ENCODE assay signal across 29 cellular contexts in the genomic region with DNA sequence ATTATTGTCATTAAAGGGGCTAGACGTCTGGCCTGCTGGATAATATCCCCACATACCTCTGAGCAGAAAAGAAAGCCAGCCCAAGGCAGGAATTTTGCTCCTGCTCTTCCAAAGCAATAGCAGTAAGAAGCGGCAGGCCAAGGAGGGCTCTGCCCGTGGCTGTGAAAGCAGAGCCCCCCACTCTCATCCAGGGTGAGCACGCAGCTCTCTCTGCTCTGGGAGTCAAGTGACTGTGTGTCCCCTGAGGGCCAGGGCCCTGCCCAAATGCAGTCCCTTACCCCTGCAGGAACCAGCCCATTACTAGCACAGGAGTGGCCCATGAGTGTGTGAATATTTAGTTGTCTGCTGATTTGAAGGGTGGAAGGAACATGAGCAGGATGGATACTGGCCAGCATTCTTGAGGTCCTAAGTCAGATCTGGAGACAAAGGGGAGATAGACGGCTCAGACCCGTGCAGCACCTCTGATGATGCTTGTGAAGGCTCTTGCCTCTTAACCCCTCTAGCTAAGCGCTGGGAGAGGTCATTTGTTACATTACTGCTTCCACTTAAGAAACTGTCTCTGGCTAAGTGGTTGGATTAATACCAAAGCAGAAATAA.
A peak's percentile ranks its signal among the peaks of the same experiment; 100 is the strongest.
DNase-seq lines count a peak whose midpoint lies in the region; ATAC-seq and TF ChIP-seq lines count a peak whose summit lies in the region.
"Had no signal": no experiment of that assay in that cellular context is flagged by ENCODE, and none has a peak within 500 bp of the region (broad histone marks: within the 10 kb centered on the region; RNA-seq: fewer than 3 reads in every experiment).

No MANE protein-coding gene starts in this region.

- no peak overlapping the region for H3K27ac Mint-ChIP-seq in neural progenitor cell
- H3K27ac Mint-ChIP-seq: activated CD4-positive, alpha-beta T cell treated with anti-CD3 and anti-CD28 coated beads for 36 hours; activated CD8-positive, alpha-beta T cell treated with anti-CD3 and anti-CD28 coated beads for 36 hours; dendritic cell treated with granulocyte-macrophage colony-stimulating factor and Interleukin-4, amounts not matched to agents 40 ng/mL and 50 ng/mL, for 4 days; HFFc6 had no signal

- peaks cover 10% of the 10 kb centered on the region for H3K27me3 Mint-ChIP-seq in neural progenitor cell (ENCODE audit: insufficient read depth, low read depth)
- H3K27me3 Mint-ChIP-seq: activated CD4-positive, alpha-beta T cell treated with anti-CD3 and anti-CD28 coated beads for 36 hours; activated CD8-positive, alpha-beta T cell treated with anti-CD3 and anti-CD28 coated beads for 36 hours; activated T-helper 17 cell treated with anti-CD3 and anti-CD28 coated beads, Interleukin-2, amount 50 U/mL, for 72 hours; dendritic cell treated with granulocyte-macrophage colony-stimulating factor and Interleukin-4, amounts not matched to agents 40 ng/mL and 50 ng/mL, for 4 days had no signal

- WGBS in transverse colon (ENCODE audit: low coverage in 1 of 2), 2 donors: 50 to 86% methylated on average over 1 to 7 of the region's 7 CpGs

- DNase-seq in H7 (peak; percentile 30), astrocyte of the hippocampus (ENCODE audit: low read depth, low spot score) (peak; percentile 83), fibroblast of mammary gland (ENCODE audit: low read depth) (peak; percentile 37), neural progenitor cell (ENCODE audit: low spot score) (no peak), transverse colon (no peak), SK-N-DZ (ENCODE audit: low spot score) (no peak)
- DNase-seq: ACHN; activated CD4-positive, alpha-beta T cell treated with anti-CD3 and anti-CD28 coated beads for 36 hours; activated CD8-positive, alpha-beta T cell treated with anti-CD3 and anti-CD28 coated beads for 36 hours; activated naive CD4-positive, alpha-beta T cell treated with anti-CD3 and anti-CD28 coated beads, Interleukin-2, amount 50 U/mL, for 16 hours; amniotic stem cell; esophagus squamous epithelium; GM23248; HFFc6; NCI-H1048; NCI-H1694 treated with DMSO at 0.1 percent for 48 hours; NCI-H82; Peyer's patch; SHP77 treated with DMSO at 0.1 percent for 48 hours; stimulated activated CD4-positive, alpha-beta T cell treated with anti-CD3 and anti-CD28 coated beads, Interleukin-4, amount 100 ng/mL, for 1 hour; SW 1271; tibial artery had no signal

- no peak overlapping the region for H2AFZ ChIP-seq in neural progenitor cell (replicated peaks)
- H2AFZ ChIP-seq: GM23248, hepatocyte had no signal

- no peak for TF ChIP-seq EP300 in transverse colon (IDR thresholded peaks at IDR 0.05; ENCODE audit: low read depth)

- peaks cover 46% of the 10 kb centered on the region for H3F3A ChIP-seq in neural progenitor cell (ENCODE audit: low read depth)

- H3K9ac ChIP-seq in neural progenitor cell: no peak overlapping the region
- H3K9ac ChIP-seq: BLaER1, GM23248 had no signal

- peaks cover 67% of the 10 kb centered on the region for H3K4me1 ChIP-seq in neural progenitor cell
- peaks cover 0 to 13% (median 2%) of the 10 kb centered on the region in 4 donors for H3K4me1 ChIP-seq in transverse colon
- H3K4me1 ChIP-seq: Peyer's patch had no signal

- H3K27me3 ChIP-seq in H7 (ENCODE audit: control insufficient read depth, insufficient read depth, low read length): no peaks in the 10 kb centered on the region
- no peaks in the 10 kb centered on the region for H3K27me3 ChIP-seq in neural progenitor cell
- no peaks in the 10 kb centered on the region for H3K27me3 ChIP-seq in transverse colon
- H3K27me3 ChIP-seq: BLaER1, esophagus squamous epithelium, hepatocyte, Peyer's patch, tibial artery had no signal

- in situ Hi-C loops in transverse colon (cut with MboI; ENCODE audit: low pct_ligation_motif_present in 1 of 4, low pct_unique_long_range_greater_than_20kb in 1 of 4, low sequenced_read_pairs in 3 of 4): no loop called here

- no peaks in the 10 kb centered on the region for H3K9me3 ChIP-seq in neural progenitor cell (ENCODE audit: low read depth)
- no peaks in the 10 kb centered on the region for H3K9me3 ChIP-seq in transverse colon
- H3K9me3 ChIP-seq: BLaER1, esophagus squamous epithelium, Peyer's patch, tibial artery had no signal

- H3K79me2 ChIP-seq in neural progenitor cell (ENCODE audit: low read depth): no peaks in the 10 kb centered on the region
- H3K79me2 ChIP-seq: hepatocyte had no signal

- TF ChIP-seq CTCF in fibroblast of mammary gland (conservative IDR thresholded peaks at IDR 0.05; ENCODE audit: control insufficient read depth, insufficient read depth, low read depth, low read length) (no peak), neural progenitor cell (IDR thresholded peaks at IDR 0.05) (no peak), transverse colon (IDR thresholded peaks at IDR 0.05) (no peak)

- H4K20me1 ChIP-seq in neural progenitor cell (ENCODE audit: low read depth): no peaks in the 10 kb centered on the region
- H4K20me1 ChIP-seq: BLaER1 had no signal

- H3K4me3 ChIP-seq in H7 (ENCODE audit: insufficient read depth, low read depth, low read length): no peak overlapping the region
- no peak overlapping the region for H3K4me3 ChIP-seq in fibroblast of mammary gland (ENCODE audit: control insufficient read depth, low read depth, low read length)
- no peak overlapping the region for H3K4me3 ChIP-seq in neural progenitor cell
- no peak overlapping the region for H3K4me3 ChIP-seq in transverse colon
- H3K4me3 ChIP-seq: BLaER1, esophagus squamous epithelium, GM23248, hepatocyte, Peyer's patch, tibial artery had no signal

- H3K4me3 Mint-ChIP-seq in neural progenitor cell: no peak overlapping the region
- H3K4me3 Mint-ChIP-seq: activated CD4-positive, alpha-beta T cell treated with anti-CD3 and anti-CD28 coated beads for 36 hours; activated CD8-positive, alpha-beta T cell treated with anti-CD3 and anti-CD28 coated beads for 36 hours; activated T-helper 17 cell treated with anti-CD3 and anti-CD28 coated beads, Interleukin-2, amount 50 U/mL, for 72 hours; dendritic cell treated with granulocyte-macrophage colony-stimulating factor and Interleukin-4, amounts not matched to agents 40 ng/mL and 50 ng/mL, for 4 days; HFFc6 had no signal

- H3K36me3 Mint-ChIP-seq in neural progenitor cell: peaks cover under 1% of the 10 kb centered on the region

- H3K4me1 Mint-ChIP-seq in neural progenitor cell: peaks cover 59% of the 10 kb centered on the region

- no peak for TF ChIP-seq POLR2A in transverse colon (IDR thresholded peaks at IDR 0.05)

- H3K27ac ChIP-seq in neural progenitor cell (peak overlapping the region; percentile 99), transverse colon (no peak overlapping the region)
- H3K27ac ChIP-seq: BLaER1, GM23248, hepatocyte, Peyer's patch, tibial artery had no signal

- H3K36me3 ChIP-seq in H7 (replicated peaks; ENCODE audit: control insufficient read depth, insufficient read depth, low read length) (no peaks in the 10 kb centered on the region), neural progenitor cell (no peaks in the 10 kb centered on the region), transverse colon (no peaks in the 10 kb centered on the region)
- H3K36me3 ChIP-seq: Peyer's patch, tibial artery had no signal

- intact Hi-C loops in transverse colon (cut with DNase I; ENCODE audit: low total_unique reads): no loop called here

- H3K4me2 ChIP-seq in neural progenitor cell: peak overlapping the region; percentile 11
- H3K4me2 ChIP-seq: BLaER1, hepatocyte had no signal

- H3K9me3 Mint-ChIP-seq in neural progenitor cell: no peaks in the 10 kb centered on the region
- H3K9me3 Mint-ChIP-seq: activated CD8-positive, alpha-beta T cell treated with anti-CD3 and anti-CD28 coated beads for 36 hours; activated T-helper 17 cell treated with anti-CD3 and anti-CD28 coated beads, Interleukin-2, amount 50 U/mL, for 72 hours; dendritic cell treated with granulocyte-macrophage colony-stimulating factor and Interleukin-4, amounts not matched to agents 40 ng/mL and 50 ng/mL, for 4 days; HFFc6 had no signal

- ATAC-seq in HG02840 (IDR thresholded peaks at IDR 0.05; ENCODE audit: low FRiP score, unreplicated experiment): no peak
- ATAC-seq in GM18868 (IDR thresholded peaks at IDR 0.05; ENCODE audit: unreplicated experiment): no peak
- ATAC-seq: activated CD4-positive, alpha-beta T cell treated with anti-CD3 and anti-CD28 coated beads for 36 hours; activated CD8-positive, alpha-beta T cell treated with anti-CD3 and anti-CD28 coated beads for 36 hours; activated T-helper 17 cell treated with anti-CD3 and anti-CD28 coated beads, Interleukin-2, amount 50 U/mL, for 72 hours; sciatic nerve had no signal

Comparison
In these comparisons a context has a peak if more than half of its experiments do, and no peak if none do; other contexts are left out.
1. DNase-seq: peak in H7 (single experiment), astrocyte of the hippocampus (single experiment) and fibroblast of mammary gland (single experiment); none in neural progenitor cell (single experiment), transverse colon (single experiment) and SK-N-DZ (single experiment).